8 cellular contexts compared by ENCODE assay signal in genomic region chr17:16215002-16215272, GRCh38. TPM values are rescaled to one million over a fixed set of nuclear protein-coding genes. Genes with fewer than 3 reads are reported as not detected.
DNase-seq lines count a peak whose midpoint lies in the region; ATAC-seq and TF ChIP-seq lines count a peak whose summit lies in the region.

No MANE protein-coding gene starts in this region.

- peak overlapping the region; percentile 97 for H3K9ac ChIP-seq in HUES48 (ENCODE audit: low read depth, low read length)

- no peaks in the 10 kb centered on the region for H3K9me3 Mint-ChIP-seq in naive B cell

- H3K27ac Mint-ChIP-seq in naive B cell, result peak overlapping the region; percentile 17 to 96 (median 89)

- TF ChIP-seq CTCF in GM06990 (IDR thresholded peaks at IDR 0.05; ENCODE audit: insufficient read depth, low read length, poor library complexity, severe bottlenecking), result no peak
- TF ChIP-seq CTCF in epithelial cell of proximal tubule (conservative IDR thresholded peaks at IDR 0.05; ENCODE audit: low read depth, low read length), result no peak

- H3K4me1 Mint-ChIP-seq in naive B cell, result peaks cover 25 to 71% (median 45%) of the 10 kb centered on the region in 3 donors

- peak; percentile 28 for ATAC-seq in GM21529 (IDR thresholded peaks at IDR 0.05; ENCODE audit: unreplicated experiment)
- peak; percentile 24 to 37 for ATAC-seq in naive B cell (ENCODE audit: low read depth in 2 of 2)

- no peaks in the 10 kb centered on the region for H3K9me3 ChIP-seq in HUES48 (ENCODE audit: control insufficient read depth, insufficient read depth, low read length)

- H3K4me3 Mint-ChIP-seq in naive B cell, result peak overlapping the region; percentile 89 to 98 (median 96)

- H3K36me3 Mint-ChIP-seq in naive B cell, result no peaks in the 10 kb centered on the region

- H3K36me3 ChIP-seq in GM06990 (ENCODE audit: control insufficient read depth, insufficient read depth, low read length) (no peaks in the 10 kb centered on the region), HUES48 (ENCODE audit: control insufficient read depth, insufficient read depth, low read length) (no peaks in the 10 kb centered on the region)

- H3K27me3 Mint-ChIP-seq in naive B cell, result no peaks in the 10 kb centered on the region

- H3K4me3 ChIP-seq in GM06990 (replicated peaks; ENCODE audit: low read depth, low read length) (peak overlapping the region; percentile 88), HUES48 (ENCODE audit: low read depth, low read length) (peak overlapping the region; percentile 78), epithelial cell of proximal tubule (ENCODE audit: low read depth, low read length) (peak overlapping the region; percentile 93)

- peaks cover 8% of the 10 kb centered on the region; the same call in 1 of the 2 replicates for H3K4me1 ChIP-seq in HUES48 (ENCODE audit: control insufficient read depth, insufficient read depth, low read length)

- DNase-seq in GM06990 (ENCODE audit: extremely low read depth, insufficient read length) (peak; percentile 78), epithelial cell of proximal tubule (ENCODE audit: low read depth) (no peak), naive B cell (no peak), ureter (ENCODE audit: low spot score) (peak; percentile 63), NCI-H2107 (lab: John Stamatoyannopoulos, UW) (no peak)
- DNase-seq in activated CD4-positive, alpha-beta T cell treated with anti-CD3 and anti-CD28 coated beads for 48 hours, result peak; percentile 58

- H3K27me3 ChIP-seq in GM06990 (replicated peaks; ENCODE audit: control insufficient read depth, insufficient read depth, low read length), result no peaks in the 10 kb centered on the region
- no peaks in the 10 kb centered on the region for H3K27me3 ChIP-seq in HUES48 (ENCODE audit: control insufficient read depth, insufficient read depth, low read length)

- H3K27ac ChIP-seq in HUES48 (ENCODE audit: low read depth, low read length), result peak overlapping the region; percentile 99

RNA-seq across cellular contexts. Expression of gene NCOR1, which starts 0.4 kb away (rescaled TPM):
- total RNA-seq in epithelial cell of proximal tubule (65.8 and 86.0 TPM in 2 replicates), ureter (205 TPM)
- polyA plus RNA-seq in naive B cell (ENCODE audit: low read depth in 6 of 6), result 100 to 1,000 TPM in 1 of 6 donors, 10 to 100 TPM in 5; 65.6 to 181 (median 69.0) TPM

RNA-seq across cellular contexts. Expression of gene PIGL, which starts 2.1 kb away (rescaled TPM):
- total RNA-seq in epithelial cell of proximal tubule, result 17.5 and 24.4 TPM in 2 replicates
- polyA plus RNA-seq in naive B cell (ENCODE audit: low read depth in 6 of 6), result 10 to 100 TPM in 3 of 6 donors, 1 to 10 TPM in 3; 7.1 to 16.1 (median 9.5) TPM
- total RNA-seq in ureter, result 66.2 TPM

Comparison
In these comparisons a context has a peak if more than half of its experiments do, and no peak if none do; other contexts are left out.
1. DNase-seq: peak in GM06990 (single experiment), activated CD4-positive, alpha-beta T cell treated with anti-CD3 and anti-CD28 coated beads for 48 hours (single experiment) and ureter (single experiment); none in epithelial cell of proximal tubule (single experiment), naive B cell (single experiment) and NCI-H2107 (single experiment).
2. Peak in every context shown above with its lines, with median percentiles within 50 percentile points of each other: H3K4me3 ChIP-seq.